11 cellular contexts compared by ENCODE assay signal in the genomic region with DNA sequence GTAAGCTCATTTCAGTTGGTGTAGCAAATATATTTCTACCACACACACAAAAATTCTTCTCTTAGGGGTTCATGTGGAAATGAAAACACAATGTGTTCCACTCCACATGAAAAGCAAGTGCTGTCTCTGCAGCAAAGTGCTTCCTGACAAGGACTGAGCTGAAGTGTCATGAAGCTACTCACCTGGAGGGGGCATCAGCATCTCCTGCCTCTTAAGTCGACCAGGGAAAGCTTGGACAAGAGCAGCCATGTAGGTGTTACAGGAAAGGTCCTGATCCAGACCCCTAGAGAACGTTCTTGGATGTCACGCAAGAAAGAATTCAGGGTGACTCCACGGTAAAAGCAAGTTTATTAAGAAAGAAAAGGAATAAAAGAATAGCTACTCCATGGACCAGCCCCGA.
A peak's percentile ranks its signal among the peaks of the same experiment; 100 is the strongest.
DNase-seq lines count a peak whose midpoint lies in the region; FAIRE-seq and TF ChIP-seq lines count a peak whose summit lies in the region.
"Had no signal": no experiment of that assay in that cellular context is flagged by ENCODE, and none has a peak within 500 bp of the region (broad histone marks: within the 10 kb centered on the region; RNA-seq: fewer than 3 reads in every experiment).

No MANE protein-coding gene starts in this region.

- no peak overlapping the region for H3K27ac Mint-ChIP-seq in activated T-helper 2 cell treated with anti-CD3 and anti-CD28 coated beads, Interferon-gamma antibody, Interleukin-2, Interleukin-4, amounts not matched to agents 10 μg/mL and 5 μg/mL and 100 μg/mL, durations not matched to agents 14 hours and 24 hours and 36 hours

- H3K9me3 ChIP-seq in AG04450 (ENCODE audit: control insufficient read depth, insufficient read depth, low read length), result no peaks in the 10 kb centered on the region
- H3K9me3 ChIP-seq: neutrophil had no signal

- peak; percentile 17 for TF ChIP-seq CTCF in AG04450 (IDR thresholded peaks at IDR 0.05; ENCODE audit: low read depth, low read length)

- FAIRE-seq in GM12891 (lab: Jason Lieb, UNC), result no peak
- no peak for FAIRE-seq in GM12892 (lab: Jason Lieb, UNC)

- no peak overlapping the region for H3K4me3 Mint-ChIP-seq in activated T-helper 2 cell treated with anti-CD3 and anti-CD28 coated beads, Interferon-gamma antibody, Interleukin-2, Interleukin-4, amounts not matched to agents 10 μg/mL and 5 μg/mL and 100 μg/mL, durations not matched to agents 14 hours and 24 hours and 36 hours (ENCODE audit: low read depth)

- no peak overlapping the region for H3K4me3 ChIP-seq in AG04450 (ENCODE audit: low read depth, low read length)

- no peak for DNase-seq in AG04450 (ENCODE audit: low read depth, low spot score)
- DNase-seq in ELF-1 (ENCODE audit: low read depth, low spot score), result peak; percentile 43
- peak; percentile 41 for DNase-seq in NAMALWA (ENCODE audit: low spot score)
- DNase-seq in dermis blood vessel endothelial cell, result peak; percentile 36
- DNase-seq in activated T-helper 2 cell treated with anti-CD3 and anti-CD28 coated beads, Interferon-gamma antibody, Interleukin-2, Interleukin-4, amounts not matched to agents 10 μg/mL and 5 μg/mL and 100 μg/mL, durations not matched to agents 14 hours and 24 hours and 36 hours (ENCODE audit: low spot score), result no peak
- no peak for DNase-seq in GM12891 (ENCODE audit: insufficient read length, low spot score)
- DNase-seq in kidney glomerular epithelial cell (lab: John Stamatoyannopoulos, UW), result no peak
- DNase-seq in GM12892 (ENCODE audit: insufficient read length), result no peak
- DNase-seq: head of caudate nucleus, NCI-H1417 treated with DMSO at 0.1 percent for 48 hours had no signal

- intact Hi-C loops in activated T-helper 2 cell treated with anti-CD3 and anti-CD28 coated beads, Interferon-gamma antibody, Interleukin-2, Interleukin-4, amounts not matched to agents 10 μg/mL and 5 μg/mL and 100 μg/mL, durations not matched to agents 14 hours and 24 hours and 36 hours (cut with micrococcal nuclease), result no loop called here

- CTCF ChIA-PET in AG04450 (lab: Charles Lee), result interaction anchor here (2.8 kb wide), 1 partner anchor 29 kb away, joined by 13 read pairs; no protein-coding TSS in a partner anchor

- no peak overlapping the region for H3K27ac ChIP-seq in AG04450 (ENCODE audit: low read depth, low read length)
- H3K27ac ChIP-seq: neutrophil had no signal

- no peak for TF ChIP-seq POLR2A in GM12891 (IDR thresholded peaks at IDR 0.05; ENCODE audit: low read depth, low read length)
- TF ChIP-seq POLR2A in GM12892 (IDR thresholded peaks at IDR 0.05; ENCODE audit: low read depth, low read length), result no peak

- no peaks in the 10 kb centered on the region for H3K4me1 Mint-ChIP-seq in activated T-helper 2 cell treated with anti-CD3 and anti-CD28 coated beads, Interferon-gamma antibody, Interleukin-2, Interleukin-4, amounts not matched to agents 10 μg/mL and 5 μg/mL and 100 μg/mL, durations not matched to agents 14 hours and 24 hours and 36 hours (ENCODE audit: low read depth)

- no peaks in the 10 kb centered on the region for H3K36me3 Mint-ChIP-seq in activated T-helper 2 cell treated with anti-CD3 and anti-CD28 coated beads, Interferon-gamma antibody, Interleukin-2, Interleukin-4, amounts not matched to agents 10 μg/mL and 5 μg/mL and 100 μg/mL, durations not matched to agents 14 hours and 24 hours and 36 hours (ENCODE audit: low read depth)

- H3K27me3 Mint-ChIP-seq in activated T-helper 2 cell treated with anti-CD3 and anti-CD28 coated beads, Interferon-gamma antibody, Interleukin-2, Interleukin-4, amounts not matched to agents 10 μg/mL and 5 μg/mL and 100 μg/mL, durations not matched to agents 14 hours and 24 hours and 36 hours (ENCODE audit: low read depth), result peaks cover 9% of the 10 kb centered on the region

- no peaks in the 10 kb centered on the region for H3K9me3 Mint-ChIP-seq in activated T-helper 2 cell treated with anti-CD3 and anti-CD28 coated beads, Interferon-gamma antibody, Interleukin-2, Interleukin-4, amounts not matched to agents 10 μg/mL and 5 μg/mL and 100 μg/mL, durations not matched to agents 14 hours and 24 hours and 36 hours

- H3K27me3 ChIP-seq in AG04450 (ENCODE audit: control insufficient read depth, insufficient read depth, low read length), result no peaks in the 10 kb centered on the region
- H3K27me3 ChIP-seq: neutrophil had no signal

- POLR2A ChIA-PET in AG04450 (lab: Yijun Ruan, JAX), result no interaction called here

TF ChIP-seq in GM12891, 5 proteins besides CTCF, POLR2A, EP300 and RAD21:
- no peak for TF ChIP-seq TAF1 (IDR thresholded peaks at IDR 0.05; ENCODE audit: low read depth, low read length)
- no peak for TF ChIP-seq POU2F2 (IDR thresholded peaks at IDR 0.05; ENCODE audit: low read depth, low read length)
- no peak for TF ChIP-seq POLR2AphosphoS5 (IDR thresholded peaks at IDR 0.05; ENCODE audit: low read depth, low read length)
- TF ChIP-seq SPI1 (IDR thresholded peaks at IDR 0.05; ENCODE audit: low read depth, low read length), result no peak
- no peak for TF ChIP-seq PAX5 (IDR thresholded peaks at IDR 0.05; ENCODE audit: insufficient read depth, low read length, severe bottlenecking)
TF ChIP-seq in GM12891: peak in this region for 0.

Comparison
In these comparisons a context has a peak if more than half of its experiments do, and no peak if none do; other contexts are left out.
1. DNase-seq: peak in ELF-1 (single experiment), NAMALWA (single experiment) and dermis blood vessel endothelial cell (single experiment); none in AG04450 (single experiment), activated T-helper 2 cell treated with anti-CD3 and anti-CD28 coated beads, Interferon-gamma antibody, Interleukin-2, Interleukin-4, amounts not matched to agents 10 μg/mL and 5 μg/mL and 100 μg/mL, durations not matched to agents 14 hours and 24 hours and 36 hours (single experiment), GM12891 (single experiment), kidney glomerular epithelial cell (single experiment) and GM12892 (single experiment).